15 cellular contexts compared by ENCODE assay signal in the genomic region with DNA sequence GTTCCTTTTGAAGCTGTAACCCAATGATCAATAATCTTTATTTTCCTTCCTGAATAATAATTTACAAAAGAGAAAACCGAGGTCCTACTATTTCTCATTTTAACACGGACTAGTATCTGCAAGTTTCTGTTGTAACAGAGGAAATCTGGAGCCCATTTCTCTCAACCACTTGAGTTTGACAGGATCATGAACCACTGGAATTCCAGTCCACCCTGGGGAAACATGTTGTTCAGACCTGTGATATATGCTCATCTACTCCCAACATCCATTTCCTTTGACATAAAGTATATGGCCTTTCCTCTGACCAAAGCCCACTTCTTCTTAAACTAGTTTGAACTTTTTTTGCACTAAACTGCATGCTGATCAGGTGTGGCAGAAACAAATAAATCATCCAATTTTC. TPM values are rescaled to one million over a fixed set of nuclear protein-coding genes. Genes with fewer than 3 reads are reported as not detected.
DNase-seq lines count a peak whose midpoint lies in the region; ATAC-seq, FAIRE-seq and TF ChIP-seq lines count a peak whose summit lies in the region.
"Had no signal": no experiment of that assay in that cellular context is flagged by ENCODE, and none has a peak within 500 bp of the region (broad histone marks: within the 10 kb centered on the region; RNA-seq: fewer than 3 reads in every experiment).

No MANE protein-coding gene starts in this region.

- no peak overlapping the region for H3K9ac ChIP-seq in HepG2 (ENCODE audit: insufficient read depth, low read depth, low read length)

- H3K4me3 Mint-ChIP-seq in nephron = no peak overlapping the region
- H3K4me3 Mint-ChIP-seq: CD14-positive monocyte; CD8-positive, alpha-beta T cell had no signal

- H3K27me3 ChIP-seq in HepG2 (ENCODE audit: control insufficient read depth in 1 of 2, insufficient read depth in 2 of 2, low read length in 2 of 2) (peaks cover 0 to 10% of the 10 kb centered on the region in 2 experiments; a peak in 2 of 5 replicates), right lobe of liver (no peaks in the 10 kb centered on the region)

- 0% methylated on average over 2 of the region's 2 CpGs for WGBS in HepG2 (ENCODE audit: low lambda C conversion rate)
- 28% methylated on average over 2 of the region's 2 CpGs for WGBS in right lobe of liver (ENCODE audit: insufficient coverage, low coverage, low lambda C conversion rate, missing lambda C conversion rate)

- H3K27me3 Mint-ChIP-seq in nephron (ENCODE audit: low read depth) = no peaks in the 10 kb centered on the region

- TF ChIP-seq CTCF in HepG2 (CRISPR knock-in tag; IDR thresholded peaks at IDR 0.05) (no peak), right lobe of liver (IDR thresholded peaks at IDR 0.05) (no peak), nephron (IDR thresholded peaks at IDR 0.05; ENCODE audit: unreplicated experiment in 3 of 3) (no peak)

- intact Hi-C loops in HepG2 (cut with micrococcal nuclease; ENCODE audit: unreplicated experiment) (no loop called here), right lobe of liver (cut with DNase I) (no loop called here)

- no peaks in the 10 kb centered on the region for H3K9me3 ChIP-seq in HepG2 (ENCODE audit: low read length)
- H3K9me3 ChIP-seq in right lobe of liver = no peaks in the 10 kb centered on the region
- H3K9me3 ChIP-seq: A549, HAP-1 had no signal

- in situ Hi-C loops in HepG2 (cut with HindIII; ENCODE audit: extremely low pct_ligation_motif_present, low pct_unique_long_range_greater_than_20kb) = no loop called here

- peak overlapping the region; percentile 62 for H2AFZ ChIP-seq in HepG2 (ENCODE audit: low read length)

- H3K27ac Mint-ChIP-seq in nephron = peak overlapping the region in 2 of 3 experiments; percentile 13 to 91
- H3K27ac Mint-ChIP-seq: CD14-positive monocyte; CD8-positive, alpha-beta T cell had no signal

- ATAC-seq in HepG2 (no peak), right lobe of liver (no peak), GM18858 (IDR thresholded peaks at IDR 0.05; ENCODE audit: unreplicated experiment) (no peak)
- ATAC-seq: A549; CD8-positive, alpha-beta T cell had no signal

- peak overlapping the region; percentile 41; the same call in 1 of the 2 replicates for H3K4me2 ChIP-seq in HepG2 (ENCODE audit: low read depth, low read length)
- H3K4me2 ChIP-seq: A549 had no signal

- peaks cover 20% of the 10 kb centered on the region for H3K4me1 Mint-ChIP-seq in nephron
- H3K4me1 Mint-ChIP-seq: CD14-positive monocyte had no signal

- DNase-seq in HepG2 (ENCODE audit: low spot score) (no peak), right lobe of liver (no peak), NCI-H69 (lab: John Stamatoyannopoulos, UW) (peak; percentile 36), caudate nucleus (lab: John Stamatoyannopoulos, UW) (no peak)
- DNase-seq: CD8-positive, alpha-beta T cell; COR-L47; DMS53; GF-D8 had no signal

- H4K20me1 ChIP-seq in HepG2 (ENCODE audit: insufficient read depth, low read length) = no peaks in the 10 kb centered on the region

- no peak for TF ChIP-seq POLR2A in HepG2 (IDR thresholded peaks at IDR 0.05; ENCODE audit: insufficient read depth in 1 of 2, low read depth in 2 of 2, low read length in 2 of 2)
- TF ChIP-seq POLR2A in right lobe of liver (IDR thresholded peaks at IDR 0.05) = no peak

- H3K4me3 ChIP-seq in HepG2 (replicated peaks in 1 of 3; ENCODE audit: insufficient read depth in 1 of 3, low read depth in 2 of 3, low read length in 3 of 3) (no peak overlapping the region), right lobe of liver (no peak overlapping the region)
- H3K4me3 ChIP-seq: A549, HAP-1 had no signal

- TF ChIP-seq EP300 in HepG2 (IDR thresholded peaks at IDR 0.05; ENCODE audit: low read depth in 2 of 2, low read length in 2 of 2) (no peak), HepG2 (CRISPR knock-in tag; IDR thresholded peaks at IDR 0.05; ENCODE audit: borderline replicate concordance) (no peak)

- H3K36me3 ChIP-seq in HepG2 (replicated peaks in 1 of 2; ENCODE audit: control insufficient read depth in 1 of 2, insufficient read depth in 2 of 2, low read length in 2 of 2) (no peaks in the 10 kb centered on the region), right lobe of liver (no peaks in the 10 kb centered on the region)
- H3K36me3 ChIP-seq: HAP-1 had no signal

- POLR2A ChIA-PET in HepG2 (lab: Yijun Ruan, JAX) = interaction anchor here (0.6 kb wide), 1 partner anchor 61 kb away, joined by 3 read pairs; no protein-coding TSS in a partner anchor

- H3K27ac ChIP-seq in HepG2 (ENCODE audit: extremely low read length, insufficient read depth, low read length) = no peak overlapping the region
- no peak overlapping the region for H3K27ac ChIP-seq in right lobe of liver
- H3K27ac ChIP-seq in caudate nucleus (ENCODE audit: low read depth, low read length) = no peak overlapping the region
- H3K27ac ChIP-seq: A549 had no signal

- no peak for FAIRE-seq in HepG2 (lab: Jason Lieb, UNC)
- FAIRE-seq: A549, D721Med, H1 had no signal

- no peaks in the 10 kb centered on the region for H3K79me2 ChIP-seq in HepG2 (ENCODE audit: insufficient read depth, low read length)

- no peaks in the 10 kb centered on the region for H3K9me3 Mint-ChIP-seq in nephron
- H3K9me3 Mint-ChIP-seq: CD8-positive, alpha-beta T cell had no signal

- CTCF ChIA-PET in HepG2 (lab: Yijun Ruan, JAX; ENCODE audit: low intra/inter-chr PET ratio, low total read pairs) = no interaction called here

- no peak for TF ChIP-seq RAD21 in HepG2 (CRISPR knock-in tag; IDR thresholded peaks at IDR 0.05)

- no peaks in the 10 kb centered on the region for H3K36me3 Mint-ChIP-seq in nephron (ENCODE audit: low read depth)
- H3K36me3 Mint-ChIP-seq: CD14-positive monocyte; CD8-positive, alpha-beta T cell had no signal

- BruUV-seq in HepG2 (replicated peaks; lab: Mats Ljungman, UMichigan) = no TSS peak

- H3K4me1 ChIP-seq in HepG2 (ENCODE audit: insufficient read depth, low read length) (peaks cover 25% of the 10 kb centered on the region), right lobe of liver (peaks cover 0 to 8% (median 0%) of the 10 kb centered on the region in 4 donors)
- H3K4me1 ChIP-seq: A549 had no signal

TF ChIP-seq in HepG2, 621 proteins besides CTCF, POLR2A, EP300 and RAD21 (continues in another document):
- no peak for TF ChIP-seq ZSCAN30 (CRISPR knock-in tag; IDR thresholded peaks at IDR 0.05)
- no peak for TF ChIP-seq ZBTB8A (CRISPR knock-in tag; IDR thresholded peaks at IDR 0.05; ENCODE audit: borderline replicate concordance, low read depth)
- TF ChIP-seq CBX2 (IDR thresholded peaks at IDR 0.05; ENCODE audit: low read depth, low read length) = no peak
- no peak for TF ChIP-seq CBX2 (CRISPR knock-in tag; IDR thresholded peaks at IDR 0.05; ENCODE audit: low read depth)
- TF ChIP-seq ZNF788 (CRISPR knock-in tag; IDR thresholded peaks at IDR 0.05; ENCODE audit: borderline replicate concordance) = no peak
- TF ChIP-seq, protein P1, sequence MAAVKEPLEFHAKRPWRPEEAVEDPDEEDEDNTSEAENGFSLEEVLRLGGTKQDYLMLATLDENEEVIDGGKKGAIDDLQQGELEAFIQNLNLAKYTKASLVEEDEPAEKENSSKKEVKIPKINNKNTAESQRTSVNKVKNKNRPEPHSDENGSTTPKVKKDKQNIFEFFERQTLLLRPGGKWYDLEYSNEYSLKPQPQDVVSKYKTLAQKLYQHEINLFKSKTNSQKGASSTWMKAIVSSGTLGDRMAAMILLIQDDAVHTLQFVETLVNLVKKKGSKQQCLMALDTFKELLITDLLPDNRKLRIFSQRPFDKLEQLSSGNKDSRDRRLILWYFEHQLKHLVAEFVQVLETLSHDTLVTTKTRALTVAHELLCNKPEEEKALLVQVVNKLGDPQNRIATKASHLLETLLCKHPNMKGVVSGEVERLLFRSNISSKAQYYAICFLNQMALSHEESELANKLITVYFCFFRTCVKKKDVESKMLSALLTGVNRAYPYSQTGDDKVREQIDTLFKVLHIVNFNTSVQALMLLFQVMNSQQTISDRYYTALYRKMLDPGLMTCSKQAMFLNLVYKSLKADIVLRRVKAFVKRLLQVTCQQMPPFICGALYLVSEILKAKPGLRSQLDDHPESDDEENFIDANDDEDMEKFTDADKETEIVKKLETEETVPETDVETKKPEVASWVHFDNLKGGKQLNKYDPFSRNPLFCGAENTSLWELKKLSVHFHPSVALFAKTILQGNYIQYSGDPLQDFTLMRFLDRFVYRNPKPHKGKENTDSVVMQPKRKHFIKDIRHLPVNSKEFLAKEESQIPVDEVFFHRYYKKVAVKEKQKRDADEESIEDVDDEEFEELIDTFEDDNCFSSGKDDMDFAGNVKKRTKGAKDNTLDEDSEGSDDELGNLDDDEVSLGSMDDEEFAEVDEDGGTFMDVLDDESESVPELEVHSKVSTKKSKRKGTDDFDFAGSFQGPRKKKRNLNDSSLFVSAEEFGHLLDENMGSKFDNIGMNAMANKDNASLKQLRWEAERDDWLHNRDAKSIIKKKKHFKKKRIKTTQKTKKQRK (IDR thresholded peaks at IDR 0.05; ENCODE audit: low read length) = no peak
- TF ChIP-seq ZNF652 (CRISPR knock-in tag; IDR thresholded peaks at IDR 0.05; ENCODE audit: borderline replicate concordance, low read depth) = no peak

RNA-seq across cellular contexts. Expression of a gene that starts 48.0 kb away (rescaled TPM):
- 24.5 and 31.2 TPM in 2 replicates for total RNA-seq in HepG2 (2016; rRNA removed; fragmentation: Illumina TruSeq; extraction: Trizol)
- total RNA-seq in HepG2 (2016; cell fraction: cytosol; rRNA removed; fragmentation: Illumina TruSeq; extraction: Trizol; ENCODE audit: low read depth) = 2.9 and 3.1 TPM in 2 replicates
- 25.6 and 31.0 TPM in 2 replicates for total RNA-seq in HepG2 (2016; cell fraction: insoluble cytoplasmic fraction; rRNA removed; fragmentation: Illumina TruSeq; extraction: Trizol)
- 7.0 and 8.7 TPM in 2 replicates for total RNA-seq in HepG2 (2016; cell fraction: membrane; rRNA removed; fragmentation: Illumina TruSeq; extraction: Trizol)
- 50.3 and 52.6 TPM in 2 replicates for total RNA-seq in HepG2 (2016; cell fraction: nucleus; rRNA removed; fragmentation: Illumina TruSeq; extraction: Trizol)
- polyA plus RNA-seq in HepG2 (2011; rRNA removed) = 6.8 and 10.9 TPM in 2 replicates
- 4.0 and 9.7 TPM in 2 replicates for polyA plus RNA-seq in HepG2 (2011; cell fraction: cytosol; rRNA removed)
- polyA plus RNA-seq in HepG2 (2011; cell fraction: nucleus; rRNA removed) = 9.9 and 23.8 TPM in 2 replicates
- polyA plus RNA-seq in HepG2 (2012) = 20.7 and 21.6 TPM in 2 replicates
- polyA plus RNA-seq in HepG2 (2016; cell fraction: cytosol; fragmentation: Illumina TruSeq; extraction: Trizol; ENCODE audit: low read depth) = 0.61 and 0.62 TPM in 2 replicates
- polyA plus RNA-seq in HepG2 (2016; cell fraction: insoluble cytoplasmic fraction; fragmentation: Illumina TruSeq; extraction: Trizol; ENCODE audit: low read depth) = 20.3 and 24.6 TPM in 2 replicates
- polyA plus RNA-seq in HepG2 (2016; cell fraction: membrane; fragmentation: Illumina TruSeq; extraction: Trizol; ENCODE audit: low read depth) = 0.97 and 1.4 TPM in 2 replicates
- polyA plus RNA-seq in HepG2 (2016; cell fraction: nucleus; fragmentation: Illumina TruSeq; extraction: Trizol; ENCODE audit: insufficient read depth, low read depth) = 29.5 and 31.8 TPM in 2 replicates
- polyA minus RNA-seq in HepG2 (2011; rRNA and poly(A)+ RNA removed; ENCODE audit: low replicate concordance) = 12.6 and 17.7 TPM in 2 replicates
- polyA minus RNA-seq in HepG2 (2011; cell fraction: cytosol; rRNA and poly(A)+ RNA removed) = 12.2 and 17.8 TPM in 2 replicates
- polyA minus RNA-seq in HepG2 (2011; cell fraction: nucleus; rRNA and poly(A)+ RNA removed) = 106 and 124 TPM in 2 replicates
- total RNA-seq in right lobe of liver = 10 to 100 TPM; 17.2 to 43.6 (median 25.3) TPM
